Comparison of ENCODE assay signal across 7 cellular contexts in the genomic region with DNA sequence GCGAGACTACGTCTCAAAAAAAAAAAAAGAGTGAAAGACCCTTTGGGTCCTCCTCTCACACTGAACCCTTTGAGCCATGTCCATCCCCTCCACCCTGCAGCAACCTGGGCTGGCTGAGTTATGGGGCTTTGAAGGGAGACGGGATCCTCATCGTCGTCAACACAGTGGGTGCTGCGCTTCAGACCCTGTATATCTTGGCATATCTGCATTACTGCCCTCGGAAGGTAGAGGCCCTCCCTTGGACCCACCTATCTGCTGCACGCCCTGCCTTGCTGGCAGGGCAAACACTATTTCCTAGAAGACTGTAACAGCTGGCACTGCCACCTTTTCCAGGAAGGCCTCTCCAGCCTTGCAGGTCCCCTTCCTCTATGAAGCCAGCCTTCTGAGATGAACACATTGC. TPM values are rescaled to one million over a fixed set of nuclear protein-coding genes. Genes with fewer than 3 reads are reported as not detected.
DNase-seq lines count a peak whose midpoint lies in the region; ATAC-seq and TF ChIP-seq lines count a peak whose summit lies in the region.

No MANE protein-coding gene starts in this region.

- peaks cover 31 to 56% of the 10 kb centered on the region in 2 experiments for H3K4me1 ChIP-seq in HCT116 (ENCODE audit: control insufficient read depth in 1 of 2, insufficient read depth in 2 of 2, low read length in 2 of 2)
- H3K4me1 ChIP-seq in esophagus muscularis mucosa: peaks cover 61 to 78% (median 74%) of the 10 kb centered on the region in 4 donors

- no peaks in the 10 kb centered on the region for H3K27me3 Mint-ChIP-seq in T-cell

- H3K27me3 ChIP-seq in HCT116 (ENCODE audit: insufficient read depth, low read length): no peaks in the 10 kb centered on the region
- no peaks in the 10 kb centered on the region for H3K27me3 ChIP-seq in esophagus muscularis mucosa

- TF ChIP-seq RAD21 in HCT116 (IDR thresholded peaks at IDR 0.05; ENCODE audit: low read depth): no peak

- no peak for TF ChIP-seq EP300 in esophagus muscularis mucosa (IDR thresholded peaks at IDR 0.05)

- TF ChIP-seq CTCF in HCT116 (IDR thresholded peaks at IDR 0.05 in 2 of 3, conservative IDR thresholded peaks at IDR 0.05 in 1 of 3; ENCODE audit: borderline replicate concordance in 1 of 3, insufficient read depth in 1 of 3, low read depth in 2 of 3, low read length in 2 of 3): no peak
- no peak for TF ChIP-seq CTCF in esophagus muscularis mucosa (IDR thresholded peaks at IDR 0.05)

- CTCF ChIA-PET in HCT116 (lab: Charles Lee): interaction anchor here (0.7 to 2.4 kb wide), 6 partner anchors 30 to 57 kb away, joined by 3 to 8 read pairs (median 4); a partner anchor contains a TSS
- CTCF ChIA-PET in T-cell (lab: Charles Lee): interaction anchor here (0.6 to 1.0 kb wide), 7 partner anchors 10 to 52 kb away, joined by 3 to 5 read pairs (median 4); a partner anchor contains a TSS

- 30% methylated on average over 8 of the region's 8 CpGs for WGBS in esophagus muscularis mucosa

- H3K36me3 Mint-ChIP-seq in T-cell: peaks cover 5% of the 10 kb centered on the region

- ATAC-seq in HCT116 (no peak), T-cell (replicated peaks in 1 of 4) (peak in 1 of 4 experiments; percentile 7), GM18519 (IDR thresholded peaks at IDR 0.05; ENCODE audit: low FRiP score, unreplicated experiment) (no peak)

- peak overlapping the region; percentile 99 for H3K4me3 Mint-ChIP-seq in T-cell

- H3K27ac Mint-ChIP-seq in T-cell: peak overlapping the region; percentile 99

- no peak for TF ChIP-seq POLR2A in HCT116 (IDR thresholded peaks at IDR 0.05; ENCODE audit: borderline replicate concordance, extremely low read depth, insufficient read depth, insufficient read length)
- no peak for TF ChIP-seq POLR2A in esophagus muscularis mucosa (IDR thresholded peaks at IDR 0.05; ENCODE audit: low read depth)

- H2AFZ ChIP-seq in HCT116 (ENCODE audit: low read depth, low read length, poor library complexity, severe bottlenecking): no peak overlapping the region

- RAD21 ChIA-PET in HCT116 (lab: Charles Lee; ENCODE audit: low non-redundant PET in 1 of 2, low total read pairs in 2 of 2, uncharacterized antibody in 2 of 2, unreplicated experiment in 2 of 2): interaction anchor here in 1 of 2 experiments (1.7 kb wide), 1 partner anchor 31 kb away, joined by 7 read pairs; no protein-coding TSS in a partner anchor

- H3K4me2 ChIP-seq in HCT116 (ENCODE audit: low read length): peak overlapping the region; percentile 89

- DNase-seq in HCT116 (ENCODE audit: low read depth, low spot score) (no peak), T-cell (peak in 2 of 34 experiments; percentile 8 to 24), esophagus muscularis mucosa (ENCODE audit: extremely low spot score) (no peak), retina (peak; percentile 24), SW 1271 (lab: John Stamatoyannopoulos, UW) (no peak), NCI-H226 (no peak)

- H3K4me3 ChIP-seq in HCT116 (replicated peaks in 1 of 2; ENCODE audit: low read depth in 1 of 2, low read length in 2 of 2) (peak overlapping the region; percentile 47 to 77), esophagus muscularis mucosa (peak overlapping the region; percentile 72 to 81 (median 76))

- peaks cover 45 to 55% (median 48%) of the 10 kb centered on the region in 3 donors for H3K4me1 Mint-ChIP-seq in T-cell

- POLR2A ChIA-PET in HCT116 (lab: Charles Lee): interaction anchor here (1.0 kb wide), 1 partner anchor 37 kb away, joined by 3 read pairs; no protein-coding TSS in a partner anchor
- POLR2A ChIA-PET in T-cell (lab: Charles Lee): interaction anchor here in 1 of 2 donors (0.6 kb wide), 1 partner anchor 175 kb away, joined by 3 read pairs; a partner anchor contains a TSS

- no peaks in the 10 kb centered on the region for H4K20me1 ChIP-seq in HCT116 (ENCODE audit: insufficient read depth)

- peaks cover 42% of the 10 kb centered on the region for H3K79me2 ChIP-seq in HCT116 (ENCODE audit: insufficient read depth, low read length)

- H3K9ac ChIP-seq in HCT116 (ENCODE audit: low read length): peak overlapping the region; percentile 97

- H3K27ac ChIP-seq in HCT116 (ENCODE audit: low read depth, low read length): peak overlapping the region; percentile 95
- peak overlapping the region; percentile 93 to 99 (median 96) for H3K27ac ChIP-seq in esophagus muscularis mucosa (replicated peaks in 1 of 4)

- no TSS peak for BruUV-seq in HCT116 (replicated peaks; lab: Mats Ljungman, UMichigan)

- H3K9me3 ChIP-seq in HCT116 (ENCODE audit: control insufficient read depth in 1 of 2, insufficient read depth in 1 of 2, low read depth in 1 of 2, low read length in 2 of 2) (no peaks in the 10 kb centered on the region), esophagus muscularis mucosa (no peaks in the 10 kb centered on the region)

- H3K9me2 ChIP-seq in HCT116 (ENCODE audit: insufficient read depth): no peaks in the 10 kb centered on the region

- no peaks in the 10 kb centered on the region for H3K9me3 Mint-ChIP-seq in T-cell

- intact Hi-C loops in HCT116 (cut with micrococcal nuclease): loop anchor here (5.0 kb wide), 1 partner anchor 164 kb away; a partner anchor contains a TSS
- intact Hi-C loops in esophagus muscularis mucosa (cut with DNase I): no loop called here

- H3K36me3 ChIP-seq in HCT116 (ENCODE audit: control insufficient read depth in 1 of 2, insufficient read depth in 2 of 2, low read length in 2 of 2) (peaks cover 12 to 24% of the 10 kb centered on the region in 2 experiments; a peak in 3 of 4 replicates), esophagus muscularis mucosa (peaks cover 16 to 43% (median 38%) of the 10 kb centered on the region in 4 donors)

TF ChIP-seq in HCT116, 20 proteins besides CTCF, POLR2A, EP300 and RAD21:
- TF ChIP-seq, protein P1, sequence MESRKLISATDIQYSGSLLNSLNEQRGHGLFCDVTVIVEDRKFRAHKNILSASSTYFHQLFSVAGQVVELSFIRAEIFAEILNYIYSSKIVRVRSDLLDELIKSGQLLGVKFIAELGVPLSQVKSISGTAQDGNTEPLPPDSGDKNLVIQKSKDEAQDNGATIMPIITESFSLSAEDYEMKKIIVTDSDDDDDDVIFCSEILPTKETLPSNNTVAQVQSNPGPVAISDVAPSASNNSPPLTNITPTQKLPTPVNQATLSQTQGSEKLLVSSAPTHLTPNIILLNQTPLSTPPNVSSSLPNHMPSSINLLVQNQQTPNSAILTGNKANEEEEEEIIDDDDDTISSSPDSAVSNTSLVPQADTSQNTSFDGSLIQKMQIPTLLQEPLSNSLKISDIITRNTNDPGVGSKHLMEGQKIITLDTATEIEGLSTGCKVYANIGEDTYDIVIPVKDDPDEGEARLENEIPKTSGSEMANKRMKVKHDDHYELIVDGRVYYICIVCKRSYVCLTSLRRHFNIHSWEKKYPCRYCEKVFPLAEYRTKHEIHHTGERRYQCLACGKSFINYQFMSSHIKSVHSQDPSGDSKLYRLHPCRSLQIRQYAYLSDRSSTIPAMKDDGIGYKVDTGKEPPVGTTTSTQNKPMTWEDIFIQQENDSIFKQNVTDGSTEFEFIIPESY (IDR thresholded peaks at IDR 0.05; ENCODE audit: extremely low read depth, insufficient replicate concordance, low read length): no peak
- no peak for TF ChIP-seq JUND (IDR thresholded peaks at IDR 0.05)

RNA-seq across cellular contexts. Expression of a gene that starts 1.1 kb away (rescaled TPM):
- total RNA-seq in HCT116 (2021; ENCODE audit: unreplicated experiment) (49.9 TPM), T-cell (10 to 100 TPM; 20.7 to 34.9 (median 30.8) TPM), esophagus muscularis mucosa (10 to 100 TPM; 13.3 to 18.7 (median 15.2) TPM)
- polyA plus RNA-seq in HCT116 (2012): 60.4 and 63.6 TPM in 2 replicates

RNA-seq across cellular contexts. Expression of a gene that starts 3.6 kb away (rescaled TPM):
- total RNA-seq in HCT116 (2021; ENCODE audit: unreplicated experiment) (113 TPM), T-cell (10 to 100 TPM; 26.9 to 70.7 (median 64.5) TPM), esophagus muscularis mucosa (100 to 1,000 TPM in 2 of 4 donors, 10 to 100 TPM in 2; 54.5 to 176 (median 80.6) TPM)
- 188 and 190 TPM in 2 replicates for polyA plus RNA-seq in HCT116 (2012)

RNA-seq across cellular contexts. Expression of a gene that starts 9.1 kb away (rescaled TPM):
- total RNA-seq in HCT116 (2021; ENCODE audit: unreplicated experiment) (19.7 TPM), T-cell (1 to 10 TPM; 1.6 to 8.4 (median 5.1) TPM), esophagus muscularis mucosa (10 to 100 TPM; 11.2 to 37.3 (median 27.5) TPM)
- polyA plus RNA-seq in HCT116 (2012): 31.3 and 39.6 TPM in 2 replicates

RNA-seq across cellular contexts. Expression of a gene that starts 36.4 kb away (rescaled TPM):
- total RNA-seq in HCT116 (2021; ENCODE audit: unreplicated experiment): 143 TPM
- 289 and 294 TPM in 2 replicates for polyA plus RNA-seq in HCT116 (2012)
- 100 to 1,000 TPM in 4 of 5 donors, 10 to 100 TPM in 1; 93.6 to 150 (median 138) TPM for total RNA-seq in T-cell
- total RNA-seq in esophagus muscularis mucosa: 100 to 1,000 TPM in 2 of 4 donors, 10 to 100 TPM in 2; 76.0 to 146 (median 108) TPM

RNA-seq across cellular contexts. Expression of a gene that starts 36.9 kb away (rescaled TPM):
- 3.8 TPM for total RNA-seq in HCT116 (2021; ENCODE audit: unreplicated experiment)
- polyA plus RNA-seq in HCT116 (2012): 2.0 and 2.2 TPM in 2 replicates
- total RNA-seq in T-cell: 10 to 100 TPM in 2 of 5 donors, 1 to 10 TPM in 3; 5.1 to 12.2 (median 9.8) TPM
- total RNA-seq in esophagus muscularis mucosa: 1 to 10 TPM in 1 of 4 donors, under 1 TPM in 2, not detected in 1; 0.13 to 1.7 (median 0.17) TPM
